In genomic region chr10:127458829-127459228, GRCh38 we compare ENCODE assay signal across 1 cellular context.
TF ChIP-seq lines count a peak whose summit lies in the region.

No MANE protein-coding gene starts in this region.

TF ChIP-seq in HepG2, 621 proteins besides CTCF, POLR2A, EP300 and RAD21:
- TF ChIP-seq FOXM1 (CRISPR knock-in tag; IDR thresholded peaks at IDR 0.05) (no peak), TARDBP (CRISPR knock-in tag; IDR thresholded peaks at IDR 0.05) (no peak), JUN (CRISPR knock-in tag; IDR thresholded peaks at IDR 0.05) (no peak), HNF1A (IDR thresholded peaks at IDR 0.05; ENCODE audit: low read depth) (no peak), HNF1A (CRISPR knock-in tag; IDR thresholded peaks at IDR 0.05; ENCODE audit: borderline replicate concordance) (no peak), ATF7 (IDR thresholded peaks at IDR 0.05) (no peak), ATF7 (CRISPR knock-in tag; IDR thresholded peaks at IDR 0.05) (no peak)
